14 cellular contexts compared by ENCODE assay signal in the genomic region with DNA sequence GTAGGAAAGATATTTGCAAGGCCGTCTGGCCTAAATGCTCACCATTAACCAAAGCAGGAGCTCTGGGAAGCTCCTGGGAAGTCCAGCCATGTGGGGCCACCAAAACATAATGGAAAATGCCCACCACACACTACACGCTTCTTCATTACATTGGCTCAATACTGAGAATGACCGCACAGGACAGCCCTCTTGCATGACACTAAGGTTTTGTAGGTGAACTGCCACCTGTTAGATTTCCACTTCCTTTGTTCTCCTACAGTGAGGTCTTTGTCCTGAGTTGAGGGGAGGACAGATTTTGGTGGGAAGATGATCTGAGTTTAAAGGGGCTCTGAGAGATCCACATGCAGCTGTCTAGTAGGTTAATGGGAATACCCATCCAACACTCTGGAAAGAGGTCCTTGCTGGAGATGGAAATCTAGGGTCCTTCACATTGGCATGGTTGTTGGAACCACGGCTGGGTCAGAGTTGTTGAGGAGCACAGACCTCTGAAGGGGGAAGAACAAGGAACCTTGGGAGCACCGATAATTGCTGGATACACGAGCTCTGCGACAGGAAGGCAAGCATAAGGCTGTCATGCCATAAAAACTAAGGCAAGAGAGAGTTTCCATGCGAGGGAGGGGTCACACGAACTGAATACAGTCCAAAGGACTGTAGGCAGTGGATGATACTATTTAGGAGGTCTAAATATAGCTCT.
DNase-seq lines count a peak whose midpoint lies in the region; ATAC-seq, FAIRE-seq and TF ChIP-seq lines count a peak whose summit lies in the region.
"Had no signal": no experiment of that assay in that cellular context is flagged by ENCODE, and none has a peak within 500 bp of the region (broad histone marks: within the 10 kb centered on the region; RNA-seq: fewer than 3 reads in every experiment).

No MANE protein-coding gene starts in this region.

- H3K36me3 ChIP-seq in HepG2 (replicated peaks in 1 of 2; ENCODE audit: control insufficient read depth in 1 of 2, insufficient read depth in 2 of 2, low read length in 2 of 2) (no peaks in the 10 kb centered on the region; a peak in 1 of 5 replicates), rectal smooth muscle tissue (ENCODE audit: control insufficient read depth, insufficient read depth, low read length) (no peaks in the 10 kb centered on the region)
- H3K36me3 ChIP-seq: lower lobe of right lung, pancreas had no signal

- no peak for TF ChIP-seq EP300 in HepG2 (IDR thresholded peaks at IDR 0.05; ENCODE audit: low read depth in 2 of 2, low read length in 2 of 2)
- no peak for TF ChIP-seq EP300 in HepG2 (CRISPR knock-in tag; IDR thresholded peaks at IDR 0.05; ENCODE audit: borderline replicate concordance)

- peaks cover 48% of the 10 kb centered on the region for H3K79me2 ChIP-seq in HepG2 (ENCODE audit: insufficient read depth, low read length)

- FAIRE-seq in HepG2 (lab: Jason Lieb, UNC) = no peak
- FAIRE-seq: pancreas had no signal

- no peak for ATAC-seq in HepG2
- ATAC-seq: activated CD4-positive, CD25-positive, alpha-beta regulatory T cell treated with anti-CD3 and anti-CD28 coated beads, Interleukin-2, amount 50 U/mL, for 24 hours; activated naive CD4-positive, alpha-beta T cell treated with anti-CD3 and anti-CD28 coated beads, Interleukin-2, amount 50 U/mL, for 72 hours; lower lobe of right lung had no signal

- H3K9me3 ChIP-seq in HepG2 (ENCODE audit: low read length) = no peaks in the 10 kb centered on the region
- H3K9me3 ChIP-seq: lower lobe of right lung, pancreas had no signal

- in situ Hi-C loops in HepG2 (cut with HindIII; ENCODE audit: extremely low pct_ligation_motif_present, low pct_unique_long_range_greater_than_20kb) = loop anchor here (5.0 to 10.0 kb wide), 2 partner anchors 103 to 221 kb away; a partner anchor contains a TSS

- POLR2A ChIA-PET in HepG2 (lab: Yijun Ruan, JAX) = interaction anchor here (0.6 to 19.4 kb wide), 44 partner anchors 8 to 370 kb away, joined by 3 to 1137 read pairs (median 11); a partner anchor contains a TSS

- intact Hi-C loops in HepG2 (cut with micrococcal nuclease; ENCODE audit: unreplicated experiment) = no loop called here
- intact Hi-C loops in dorsolateral prefrontal cortex (cut with DNase I) = no loop called here

- TF ChIP-seq CTCF in coronary artery (IDR thresholded peaks at IDR 0.05) (no peak), HepG2 (CRISPR knock-in tag; IDR thresholded peaks at IDR 0.05) (no peak), dorsolateral prefrontal cortex (IDR thresholded peaks at IDR 0.05 in 54 of 56, conservative IDR thresholded peaks at IDR 0.05 in 2 of 56; ENCODE audit: low read depth in 1 of 56, partially characterized antibody in 56 of 56) (no peak)

- 33% methylated on average over 9 of the region's 9 CpGs for WGBS in HepG2 (ENCODE audit: low lambda C conversion rate)

- H3K9ac ChIP-seq in HepG2 (ENCODE audit: insufficient read depth, low read depth, low read length) (peak overlapping the region; percentile 98), rectal smooth muscle tissue (ENCODE audit: low read length) (no peak overlapping the region)

- H3K27ac ChIP-seq in coronary artery = peak overlapping the region; percentile 31 to 61
- peak overlapping the region; percentile 99 for H3K27ac ChIP-seq in HepG2 (ENCODE audit: extremely low read length, insufficient read depth, low read length)
- peak overlapping the region; percentile 98 for H3K27ac ChIP-seq in rectal smooth muscle tissue (ENCODE audit: low read depth, low read length)
- peak overlapping the region in 9 of 59 donors; percentile 0 to 99 (median 45) for H3K27ac ChIP-seq in dorsolateral prefrontal cortex

- H3K4me1 ChIP-seq in HepG2 (ENCODE audit: insufficient read depth, low read length) (peaks cover 93% of the 10 kb centered on the region), rectal smooth muscle tissue (ENCODE audit: control insufficient read depth, insufficient read depth, low read length) (peaks cover 44% of the 10 kb centered on the region)

- BruUV-seq in HepG2 (replicated peaks; lab: Mats Ljungman, UMichigan) = TSS peak; percentile 44

- no peak for TF ChIP-seq RAD21 in HepG2 (CRISPR knock-in tag; IDR thresholded peaks at IDR 0.05)

- H2AFZ ChIP-seq in HepG2 (ENCODE audit: low read length) = no peak overlapping the region

- H4K20me1 ChIP-seq in HepG2 (ENCODE audit: insufficient read depth, low read length) = no peaks in the 10 kb centered on the region

- CTCF ChIA-PET in HepG2 (lab: Yijun Ruan, JAX; ENCODE audit: low intra/inter-chr PET ratio, low total read pairs) = interaction anchor here (0.8 kb wide), 1 partner anchor 161 kb away, joined by 3 read pairs; no protein-coding TSS in a partner anchor

- H3K27me3 ChIP-seq in HepG2 (ENCODE audit: control insufficient read depth in 1 of 2, insufficient read depth in 2 of 2, low read length in 2 of 2) (no peaks in the 10 kb centered on the region; a peak in 1 of 5 replicates), rectal smooth muscle tissue (ENCODE audit: control insufficient read depth, insufficient read depth, low read length) (no peaks in the 10 kb centered on the region), dorsolateral prefrontal cortex (no peaks in the 10 kb centered on the region)
- H3K27me3 ChIP-seq: pancreas had no signal

- DNase-seq in AG08395 (ENCODE audit: low spot score) = peak; percentile 17
- DNase-seq in coronary artery (ENCODE audit: low spot score) = no peak
- peak; percentile 57 for DNase-seq in HepG2 (ENCODE audit: low spot score)
- no peak for DNase-seq in activated CD8-positive, alpha-beta memory T cell treated with anti-CD3 and anti-CD28 coated beads, Interleukin-2, amount 50 U/mL, for 48 hours
- DNase-seq in NCI-H446 (lab: John Stamatoyannopoulos, UW) = no peak
- DNase-seq in activated naive CD4-positive, alpha-beta T cell treated with Interleukin-2 at 50 U/mL for 16 hours = no peak
- no peak for DNase-seq in dorsolateral prefrontal cortex
- DNase-seq: Calu3, lower lobe of right lung, NCI-H1694 treated with DMSO at 0.1 percent for 48 hours, pancreas had no signal

- peak overlapping the region; percentile 99 for H3K4me2 ChIP-seq in HepG2 (ENCODE audit: low read depth, low read length)

- peak in 1 of 2 experiments; percentile 45; a peak in 2 of 4 replicates for TF ChIP-seq POLR2A in HepG2 (IDR thresholded peaks at IDR 0.05; ENCODE audit: insufficient read depth in 1 of 2, low read depth in 2 of 2, low read length in 2 of 2)

- H3K4me3 ChIP-seq in coronary artery (no peak overlapping the region), HepG2 (replicated peaks in 1 of 3; ENCODE audit: insufficient read depth in 1 of 3, low read depth in 2 of 3, low read length in 3 of 3) (peak overlapping the region; percentile 40 to 75 (median 44)), rectal smooth muscle tissue (ENCODE audit: low read length) (no peak overlapping the region), dorsolateral prefrontal cortex (no peak overlapping the region)
- H3K4me3 ChIP-seq: lower lobe of right lung, pancreas had no signal

TF ChIP-seq in HepG2, 621 proteins besides CTCF, POLR2A, EP300 and RAD21 (continues in another document):
- peak; percentile 31; the same call in 1 of the 2 replicates for TF ChIP-seq ZNF446 (CRISPR knock-in tag; IDR thresholded peaks at IDR 0.05)
- TF ChIP-seq ZNF263 (CRISPR knock-in tag; IDR thresholded peaks at IDR 0.05) = 0 out of 2 replicates have a peak, but pooled peaks have one; percentile 57
- TF ChIP-seq, protein P1, sequence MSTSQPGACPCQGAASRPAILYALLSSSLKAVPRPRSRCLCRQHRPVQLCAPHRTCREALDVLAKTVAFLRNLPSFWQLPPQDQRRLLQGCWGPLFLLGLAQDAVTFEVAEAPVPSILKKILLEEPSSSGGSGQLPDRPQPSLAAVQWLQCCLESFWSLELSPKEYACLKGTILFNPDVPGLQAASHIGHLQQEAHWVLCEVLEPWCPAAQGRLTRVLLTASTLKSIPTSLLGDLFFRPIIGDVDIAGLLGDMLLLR (CRISPR knock-in tag; IDR thresholded peaks at IDR 0.05) = no peak
- TF ChIP-seq ZNF430 (CRISPR knock-in tag; IDR thresholded peaks at IDR 0.05) = 0 out of 2 replicates have a peak, but pooled peaks have one; percentile 21
- TF ChIP-seq THAP11 (CRISPR knock-in tag; IDR thresholded peaks at IDR 0.05) = 0 out of 2 replicates have a peak, but pooled peaks have one; percentile 17
- TF ChIP-seq EHMT2 (IDR thresholded peaks at IDR 0.05; ENCODE audit: borderline replicate concordance, low read depth, low read length) = no peak
- TF ChIP-seq FOXJ3 (CRISPR knock-in tag; IDR thresholded peaks at IDR 0.05; ENCODE audit: borderline replicate concordance) = no peak
- no peak for TF ChIP-seq KMT2A (CRISPR knock-in tag; IDR thresholded peaks at IDR 0.05)
- TF ChIP-seq PPARG (CRISPR knock-in tag; conservative IDR thresholded peaks at IDR 0.05) = 0 out of 2 replicates have a peak, but pooled peaks have one; percentile 8
- TF ChIP-seq, protein P2, sequence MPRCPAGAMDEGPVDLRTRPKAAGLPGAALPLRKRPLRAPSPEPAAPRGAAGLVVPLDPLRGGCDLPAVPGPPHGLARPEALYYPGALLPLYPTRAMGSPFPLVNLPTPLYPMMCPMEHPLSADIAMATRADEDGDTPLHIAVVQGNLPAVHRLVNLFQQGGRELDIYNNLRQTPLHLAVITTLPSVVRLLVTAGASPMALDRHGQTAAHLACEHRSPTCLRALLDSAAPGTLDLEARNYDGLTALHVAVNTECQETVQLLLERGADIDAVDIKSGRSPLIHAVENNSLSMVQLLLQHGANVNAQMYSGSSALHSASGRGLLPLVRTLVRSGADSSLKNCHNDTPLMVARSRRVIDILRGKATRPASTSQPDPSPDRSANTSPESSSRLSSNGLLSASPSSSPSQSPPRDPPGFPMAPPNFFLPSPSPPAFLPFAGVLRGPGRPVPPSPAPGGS (CRISPR knock-in tag; IDR thresholded peaks at IDR 0.05) = no peak
- TF ChIP-seq, protein P3, sequence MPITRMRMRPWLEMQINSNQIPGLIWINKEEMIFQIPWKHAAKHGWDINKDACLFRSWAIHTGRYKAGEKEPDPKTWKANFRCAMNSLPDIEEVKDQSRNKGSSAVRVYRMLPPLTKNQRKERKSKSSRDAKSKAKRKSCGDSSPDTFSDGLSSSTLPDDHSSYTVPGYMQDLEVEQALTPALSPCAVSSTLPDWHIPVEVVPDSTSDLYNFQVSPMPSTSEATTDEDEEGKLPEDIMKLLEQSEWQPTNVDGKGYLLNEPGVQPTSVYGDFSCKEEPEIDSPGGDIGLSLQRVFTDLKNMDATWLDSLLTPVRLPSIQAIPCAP (CRISPR knock-in tag; IDR thresholded peaks at IDR 0.05; ENCODE audit: low read depth) = no peak
- no peak for TF ChIP-seq MTA1 (CRISPR knock-in tag; IDR thresholded peaks at IDR 0.05; ENCODE audit: borderline replicate concordance)
- TF ChIP-seq ZC3H4 (CRISPR knock-in tag; IDR thresholded peaks at IDR 0.05; ENCODE audit: borderline replicate concordance) = peak; percentile 84

Comparison
In these comparisons a context has a peak if more than half of its experiments do, and no peak if none do; other contexts are left out.
1. DNase-seq: peak in AG08395 (single experiment) and HepG2 (single experiment); none in coronary artery (single experiment), activated CD8-positive, alpha-beta memory T cell treated with anti-CD3 and anti-CD28 coated beads, Interleukin-2, amount 50 U/mL, for 48 hours (single experiment), NCI-H446 (0 of 2), activated naive CD4-positive, alpha-beta T cell treated with Interleukin-2 at 50 U/mL for 16 hours (single experiment) and dorsolateral prefrontal cortex (0 of 10).
2. H3K4me3 ChIP-seq: peak in HepG2 (3 of 3); none in coronary artery (single experiment), rectal smooth muscle tissue (single experiment) and dorsolateral prefrontal cortex (0 of 59).